In genomic region chr9:35689351-35689600, GRCh38 we compare ENCODE assay signal across 6 cellular contexts. TPM values are rescaled to one million over a fixed set of nuclear protein-coding genes. Genes with fewer than 3 reads are reported as not detected.
DNase-seq lines count a peak whose midpoint lies in the region; ATAC-seq and TF ChIP-seq lines count a peak whose summit lies in the region.

No MANE protein-coding gene starts in this region.

- in situ Hi-C loops in GM13977 (cut with MboI; ENCODE audit: low pct_unique_long_range_greater_than_20kb, low sequenced_read_pairs, unreplicated experiment), result no loop called here

- no peak overlapping the region for H3K4me3 ChIP-seq in HEK293 (ENCODE audit: low read depth, low read length)
- H3K4me3 ChIP-seq in cardiac fibroblast (replicated peaks in 1 of 2; ENCODE audit: low read depth in 2 of 2, low read length in 2 of 2), result peak overlapping the region; percentile 73 to 77
- H3K4me3 ChIP-seq in neural progenitor cell, result peak overlapping the region; percentile 69

- CTCF ChIA-PET in HEK293 (lab: Yijun Ruan, JAX) (interaction anchor here (2.4 kb wide), 1 partner anchor 28 kb away, joined by 13 read pairs; no protein-coding TSS in a partner anchor), GM10248 (lab: Yijun Ruan, JAX) (interaction anchor here (1.8 to 2.4 kb wide), 3 partner anchors 14 to 30 kb away, joined by 5 to 10 read pairs (median 6); no protein-coding TSS in a partner anchor)

- peak overlapping the region; percentile 89 for H3K4me2 ChIP-seq in neural progenitor cell

- peak overlapping the region; percentile 82 for H3K4me3 Mint-ChIP-seq in neural progenitor cell

- H3K27ac ChIP-seq in HEK293 (ENCODE audit: extremely low read depth, low read depth, low read length) (no peak overlapping the region; the same call in 1 of the 2 replicates), neural progenitor cell (no peak overlapping the region)

- peaks cover 19% of the 10 kb centered on the region for H3K79me2 ChIP-seq in neural progenitor cell (ENCODE audit: low read depth)

- ATAC-seq in GM19463 (IDR thresholded peaks at IDR 0.05; ENCODE audit: unreplicated experiment), result no peak

- peak overlapping the region; percentile 62 for H3K9ac ChIP-seq in neural progenitor cell

- no peaks in the 10 kb centered on the region for H3K27me3 ChIP-seq in neural progenitor cell

- H3K9me3 Mint-ChIP-seq in neural progenitor cell, result peaks cover 2% of the 10 kb centered on the region

- POLR2A ChIA-PET in HEK293 (lab: Yijun Ruan, JAX), result interaction anchor here (1.1 to 2.3 kb wide), 4 partner anchors 7 to 31 kb away, joined by 3 to 7 read pairs (median 5); partner anchors contain the start of genes ARHGEF39, CCDC107 and RMRP
- POLR2A ChIA-PET in GM10248 (lab: Yijun Ruan, JAX), result no interaction called here

- H3K27me3 Mint-ChIP-seq in neural progenitor cell (ENCODE audit: insufficient read depth, low read depth), result peaks cover 9% of the 10 kb centered on the region

- peaks cover 10% of the 10 kb centered on the region for H3K36me3 Mint-ChIP-seq in neural progenitor cell

- H3F3A ChIP-seq in neural progenitor cell (ENCODE audit: low read depth), result peaks cover 16% of the 10 kb centered on the region

- DNase-seq in cardiac fibroblast (ENCODE audit: low read depth in 2 of 2) (no peak), neural progenitor cell (ENCODE audit: low spot score) (no peak), GM10248 (ENCODE audit: extremely low spot score) (no peak), GM13977 (ENCODE audit: low spot score) (no peak)

- peak overlapping the region; percentile 66 for H2AFZ ChIP-seq in neural progenitor cell (replicated peaks)

- TF ChIP-seq CTCF in HEK293 (tag by site-specific recombination; IDR thresholded peaks at IDR 0.05) (no peak), cardiac fibroblast (IDR thresholded peaks at IDR 0.05; ENCODE audit: low read depth, low read length) (no peak), neural progenitor cell (IDR thresholded peaks at IDR 0.05) (no peak), GM10248 (IDR thresholded peaks at IDR 0.05; ENCODE audit: control extremely low read depth, extremely low read depth, low read depth, missing control alignments) (no peak), GM13977 (IDR thresholded peaks at IDR 0.05; ENCODE audit: extremely low read depth, insufficient read depth, missing control alignments) (no peak)

- H3K9me3 ChIP-seq in HEK293 (ENCODE audit: control insufficient read depth, insufficient read depth, low read depth, low read length), result no peaks in the 10 kb centered on the region
- H3K9me3 ChIP-seq in neural progenitor cell (ENCODE audit: low read depth), result no peaks in the 10 kb centered on the region

- H3K36me3 ChIP-seq in HEK293 (ENCODE audit: control insufficient read depth in 2 of 2, insufficient read depth in 1 of 2, low read length in 2 of 2) (peaks cover 0 to 14% of the 10 kb centered on the region in 2 experiments; a peak in 1 of 3 replicates), neural progenitor cell (no peaks in the 10 kb centered on the region)

- peaks cover 36% of the 10 kb centered on the region for H3K4me1 Mint-ChIP-seq in neural progenitor cell

- H3K4me1 ChIP-seq in HEK293 (ENCODE audit: control insufficient read depth, insufficient read depth, low read length) (peaks cover 3% of the 10 kb centered on the region; the same call in 1 of the 2 replicates), neural progenitor cell (peaks cover 10% of the 10 kb centered on the region)

- peak overlapping the region; percentile 61 for H3K27ac Mint-ChIP-seq in neural progenitor cell

- H4K20me1 ChIP-seq in neural progenitor cell (ENCODE audit: low read depth), result no peaks in the 10 kb centered on the region

TF ChIP-seq in HEK293, 187 proteins besides CTCF, POLR2A, EP300 and RAD21:
- no peak for TF ChIP-seq KLF8 (tag by site-specific recombination; IDR thresholded peaks at IDR 0.05)
- no peak for TF ChIP-seq ZNF433 (tag by site-specific recombination; IDR thresholded peaks at IDR 0.05; ENCODE audit: low read depth)
- TF ChIP-seq ZNF830 (tag by site-specific recombination; IDR thresholded peaks at IDR 0.05; ENCODE audit: low read depth), result no peak
- TF ChIP-seq ZNF214 (tag by site-specific recombination; IDR thresholded peaks at IDR 0.05; ENCODE audit: borderline replicate concordance), result no peak
- TF ChIP-seq PRDM1 (tag by site-specific recombination; IDR thresholded peaks at IDR 0.05), result no peak
- TF ChIP-seq ZNF692 (tag by site-specific recombination; IDR thresholded peaks at IDR 0.05), result peak; percentile 50
- TF ChIP-seq ZFP69B (tag by site-specific recombination; IDR thresholded peaks at IDR 0.05), result peak; percentile 50; the same call in 1 of the 2 replicates

RNA-seq across cellular contexts. Expression of gene TPM2, which starts 0.4 kb away (rescaled TPM):
- 174 and 241 TPM in 2 replicates for total RNA-seq in neural progenitor cell (ENCODE audit: low replicate concordance)

RNA-seq across cellular contexts. Expression of gene CA9, which starts 15.5 kb away (rescaled TPM):
- total RNA-seq in neural progenitor cell (ENCODE audit: low replicate concordance), result 0.09 and 0.25 TPM in 2 replicates

RNA-seq across cellular contexts. Expression of gene ARHGEF39, which starts 24.3 kb away (rescaled TPM):
- total RNA-seq in neural progenitor cell (ENCODE audit: low replicate concordance), result 13.2 and 31.9 TPM in 2 replicates

RNA-seq across cellular contexts. Expression of gene CCDC107, which starts 31.2 kb away (rescaled TPM):
- 3.8 and 10.6 TPM in 2 replicates for total RNA-seq in neural progenitor cell (ENCODE audit: low replicate concordance)

RNA-seq across cellular contexts. Expression of gene RMRP, which starts 31.5 kb away (rescaled TPM):
- 1,307 and 2,709 TPM in 2 replicates for total RNA-seq in neural progenitor cell (ENCODE audit: low replicate concordance)
